7 cellular contexts compared by ENCODE assay signal in the genomic region with DNA sequence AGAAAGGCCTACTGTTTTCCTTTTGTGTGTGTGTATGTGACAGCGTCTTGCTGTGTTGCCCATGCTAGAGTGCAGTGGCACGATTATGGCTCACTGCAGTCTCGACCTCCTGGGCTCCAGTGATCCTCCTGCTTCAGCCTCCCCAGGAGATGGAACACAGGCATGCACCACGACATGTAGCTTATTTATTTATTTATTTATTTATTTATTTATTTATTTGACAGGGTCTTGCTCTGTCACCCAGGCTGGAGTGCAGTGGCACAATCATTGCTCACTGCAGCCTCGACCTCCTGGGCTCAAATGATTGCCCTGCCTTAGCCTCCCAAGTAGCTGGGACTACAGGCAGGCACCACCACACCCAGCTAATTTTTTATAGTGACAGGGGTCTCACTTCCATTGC.
DNase-seq lines count a peak whose midpoint lies in the region; ATAC-seq and TF ChIP-seq lines count a peak whose summit lies in the region.
"Not testable (repeated sequence)": the region's sequence is repeated elsewhere in the genome, so short reads cannot be mapped to it uniquely, and the experiment has no call there.

No MANE protein-coding gene starts in this region.

- H3K4me1 ChIP-seq in HEK293 (ENCODE audit: control insufficient read depth, insufficient read depth, low read length), result not testable (repeated sequence)
- peaks cover 3 to 20% of the 10 kb centered on the region in 2 experiments; a peak in 3 of 4 replicates for H3K4me1 ChIP-seq in SK-N-SH (ENCODE audit: control insufficient read depth in 1 of 2, insufficient read depth in 2 of 2, low read depth in 1 of 2, low read length in 1 of 2)
- peaks cover 0 to 49% (median 9%) of the 10 kb centered on the region in 3 donors for H3K4me1 ChIP-seq in gastroesophageal sphincter
- peaks cover 28% of the 10 kb centered on the region for H3K4me1 ChIP-seq in rectal smooth muscle tissue (ENCODE audit: control insufficient read depth, insufficient read depth, low read length)
- peaks cover 0 to 50% (median 13%) of the 10 kb centered on the region in 4 donors for H3K4me1 ChIP-seq in tibial artery

- H4K20me1 ChIP-seq in SK-N-SH (ENCODE audit: insufficient read depth), result not testable (repeated sequence)

- TF ChIP-seq RAD21 in SK-N-SH (IDR thresholded peaks at IDR 0.05; ENCODE audit: low read length), result not testable (repeated sequence)

- peaks cover 35% of the 10 kb centered on the region for H3F3A ChIP-seq in SK-N-SH (replicated peaks; ENCODE audit: insufficient read depth)

- not testable (repeated sequence) for DNase-seq in SK-N-SH; coronary artery (ENCODE audit: low spot score); mesothelial cell of epicardium (ENCODE audit: low spot score in 2 of 2, unreplicated experiment in 2 of 2); tibial artery

- H3K27ac Mint-ChIP-seq in mesothelial cell of epicardium, result peak overlapping the region; percentile 94

- CTCF ChIA-PET in HEK293 (lab: Yijun Ruan, JAX), result not testable (repeated sequence)
- CTCF ChIA-PET in SK-N-SH (lab: Yijun Ruan, JAX), result interaction anchor here (1.5 kb wide), 3 partner anchors 27 to 214 kb away, joined by 3 to 6 read pairs (median 4); no protein-coding TSS in a partner anchor

- TF ChIP-seq CTCF in HEK293 (tag by site-specific recombination; IDR thresholded peaks at IDR 0.05); SK-N-SH (IDR thresholded peaks at IDR 0.05); coronary artery (IDR thresholded peaks at IDR 0.05); gastroesophageal sphincter (IDR thresholded peaks at IDR 0.05); mesothelial cell of epicardium (IDR thresholded peaks at IDR 0.05; ENCODE audit: unreplicated experiment); tibial artery (IDR thresholded peaks at IDR 0.05): not testable (repeated sequence)

- H3K36me3 Mint-ChIP-seq in mesothelial cell of epicardium, result peaks cover 40% of the 10 kb centered on the region

- H3K27me3 Mint-ChIP-seq in mesothelial cell of epicardium (ENCODE audit: low read depth), result not testable (repeated sequence)

- H3K36me3 ChIP-seq in HEK293 (ENCODE audit: control insufficient read depth in 2 of 2, insufficient read depth in 1 of 2, low read length in 2 of 2) (peaks cover 21 to 34% of the 10 kb centered on the region in 2 experiments), SK-N-SH (replicated peaks in 1 of 2; ENCODE audit: control insufficient read depth in 1 of 2, insufficient read depth in 2 of 2, low read length in 1 of 2) (peaks cover 16 to 21% of the 10 kb centered on the region in 2 experiments), gastroesophageal sphincter (peaks cover 0 to 33% of the 10 kb centered on the region in 2 donors), tibial artery (peaks cover 0 to 15% (median 11%) of the 10 kb centered on the region in 3 donors)
- not testable (repeated sequence) for H3K36me3 ChIP-seq in rectal smooth muscle tissue (ENCODE audit: control insufficient read depth, insufficient read depth, low read length)

- POLR2A ChIA-PET in HEK293 (lab: Yijun Ruan, JAX); SK-N-SH (lab: Yijun Ruan, JAX): not testable (repeated sequence)

- WGBS in SK-N-SH (ENCODE audit: low lambda C conversion rate), result 98% methylated on average over 5 of the region's 5 CpGs
- 81 to 93% methylated on average over 4 to 5 of the region's 5 CpGs for WGBS in gastroesophageal sphincter (ENCODE audit: low coverage in 1 of 2), 2 donors

- intact Hi-C loops in tibial artery (cut with DNase I; ENCODE audit: low total_unique reads), result not testable (repeated sequence)

- not testable (repeated sequence) for H3K9me3 ChIP-seq in HEK293 (ENCODE audit: control insufficient read depth, insufficient read depth, low read depth, low read length); SK-N-SH; gastroesophageal sphincter; tibial artery

- H3K4me3 Mint-ChIP-seq in mesothelial cell of epicardium, result not testable (repeated sequence)

- H2AFZ ChIP-seq in SK-N-SH (ENCODE audit: low read depth), result not testable (repeated sequence)

- H3K4me3 ChIP-seq in HEK293 (ENCODE audit: low read depth, low read length); SK-N-SH (ENCODE audit: low read depth in 2 of 2, low read length in 1 of 2); coronary artery; gastroesophageal sphincter; rectal smooth muscle tissue (ENCODE audit: low read length); tibial artery: not testable (repeated sequence)

- peak overlapping the region; percentile 21; the same call in 1 of the 2 replicates for H3K9ac ChIP-seq in SK-N-SH
- H3K9ac ChIP-seq in rectal smooth muscle tissue (ENCODE audit: low read length), result not testable (repeated sequence)

- TF ChIP-seq EP300 in SK-N-SH (IDR thresholded peaks at IDR 0.05; ENCODE audit: borderline replicate concordance in 1 of 2, low read depth in 1 of 2, low read length in 1 of 2); gastroesophageal sphincter (IDR thresholded peaks at IDR 0.05): not testable (repeated sequence)

- H3K4me1 Mint-ChIP-seq in mesothelial cell of epicardium, result peaks cover 29% of the 10 kb centered on the region

- not testable (repeated sequence) for H3K9me3 Mint-ChIP-seq in mesothelial cell of epicardium

- not testable (repeated sequence) for ATAC-seq in gastroesophageal sphincter

- H3K27ac ChIP-seq in HEK293 (ENCODE audit: extremely low read depth, low read depth, low read length), result not testable (repeated sequence)
- peak overlapping the region in 1 of 2 experiments; percentile 96; a peak in 2 of 4 replicates for H3K27ac ChIP-seq in SK-N-SH (ENCODE audit: low read depth in 2 of 2, low read length in 1 of 2)
- peak overlapping the region; percentile 69 to 80 for H3K27ac ChIP-seq in coronary artery
- H3K27ac ChIP-seq in gastroesophageal sphincter, result peak overlapping the region; percentile 2 to 93 (median 86)
- H3K27ac ChIP-seq in rectal smooth muscle tissue (ENCODE audit: low read depth, low read length), result peak overlapping the region; percentile 85
- peak overlapping the region; percentile 54 to 75 for H3K27ac ChIP-seq in tibial artery

- not testable (repeated sequence) for H3K9me2 ChIP-seq in SK-N-SH

- H3K79me2 ChIP-seq in SK-N-SH (ENCODE audit: insufficient read depth), result not testable (repeated sequence)

- peak overlapping the region; percentile 45; the same call in 1 of the 2 replicates for H3K4me2 ChIP-seq in SK-N-SH

- H3K27me3 ChIP-seq in SK-N-SH (ENCODE audit: insufficient read depth); gastroesophageal sphincter; rectal smooth muscle tissue (ENCODE audit: control insufficient read depth, insufficient read depth, low read length); tibial artery: not testable (repeated sequence)

- TF ChIP-seq POLR2A in gastroesophageal sphincter (IDR thresholded peaks at IDR 0.05), result not testable (repeated sequence)

TF ChIP-seq in HEK293, 187 proteins besides CTCF, POLR2A, EP300 and RAD21 (continues in another document):
- TF ChIP-seq ZNF654 (tag by site-specific recombination; IDR thresholded peaks at IDR 0.05; ENCODE audit: low read depth) (peak; percentile 8; the same call in 1 of the 2 replicates), ZNF433 (tag by site-specific recombination; IDR thresholded peaks at IDR 0.05; ENCODE audit: low read depth) (0 out of 2 replicates have a peak, but pooled peaks have one; percentile 11), ZNF394 (tag by site-specific recombination; IDR thresholded peaks at IDR 0.05; ENCODE audit: borderline replicate concordance) (peak; percentile 60; the same call in 1 of the 2 replicates)
